ENCODE assay signal across 9 cellular contexts in genomic region chr10:30812018-30812851, GRCh38.
A peak's percentile ranks its signal among the peaks of the same experiment; 100 is the strongest.
DNase-seq lines count a peak whose midpoint lies in the region; ATAC-seq and TF ChIP-seq lines count a peak whose summit lies in the region.
"Had no signal": no experiment of that assay in that cellular context is flagged by ENCODE, and none has a peak within 500 bp of the region (broad histone marks: within the 10 kb centered on the region; RNA-seq: fewer than 3 reads in every experiment).

No MANE protein-coding gene starts in this region.

- H3K9me3 ChIP-seq in SJSA1 (replicated peaks) = no peaks in the 10 kb centered on the region

- no peaks in the 10 kb centered on the region for H3K36me3 ChIP-seq in SJSA1

- no peak for TF ChIP-seq CTCF in fibroblast of mammary gland (conservative IDR thresholded peaks at IDR 0.05; ENCODE audit: control insufficient read depth, insufficient read depth, low read depth, low read length)

- H3K4me1 ChIP-seq in SJSA1 (replicated peaks) = peaks cover 33% of the 10 kb centered on the region

- ATAC-seq in GM21737 (IDR thresholded peaks at IDR 0.05; ENCODE audit: unreplicated experiment) (no peak), HG03196 (IDR thresholded peaks at IDR 0.05; ENCODE audit: unreplicated experiment) (no peak)
- ATAC-seq: Panc1 had no signal

- no peak overlapping the region for H3K27ac ChIP-seq in SJSA1

- H3K4me3 ChIP-seq in SJSA1 = no peak overlapping the region
- peak overlapping the region; percentile 3 for H3K4me3 ChIP-seq in fibroblast of mammary gland (ENCODE audit: control insufficient read depth, low read depth, low read length)

- DNase-seq in Daoy (ENCODE audit: low read depth) (peak; percentile 42), SJSA1 (ENCODE audit: low read depth in 1 of 2, low spot score in 2 of 2) (peak; percentile 42 to 56), fibroblast of mammary gland (ENCODE audit: low read depth) (peak; percentile 97), putamen (ENCODE audit: low spot score) (peak; percentile 17), activated gamma-delta T cell treated with Interleukin-2 at 50 U/mL for 16 hours (no peak), GOT3 (lab: John Stamatoyannopoulos, UW) (no peak)

- H3K27me3 ChIP-seq in SJSA1 (replicated peaks) = no peaks in the 10 kb centered on the region

Comparison
In these comparisons a context has a peak if more than half of its experiments do, and no peak if none do; other contexts are left out.
1. DNase-seq: peak in Daoy (single experiment), SJSA1 (2 of 2), fibroblast of mammary gland (single experiment) and putamen (single experiment); none in activated gamma-delta T cell treated with Interleukin-2 at 50 U/mL for 16 hours (single experiment) and GOT3 (single experiment).